15 cellular contexts compared by ENCODE assay signal in genomic region chr1:20361401-20361800, GRCh38.
"Had no signal": no experiment of that assay in that cellular context is flagged by ENCODE, and none has a peak within 500 bp of the region (broad histone marks: within the 10 kb centered on the region; RNA-seq: fewer than 3 reads in every experiment).

No MANE protein-coding gene starts in this region.

- H3K27ac Mint-ChIP-seq: activated naive CD8-positive, alpha-beta T cell treated with anti-CD3 and anti-CD28 coated beads, Interleukin-2, amount 10 ng/mL, durations not matched to agents 7 days and 5 days; activated T-cell treated with anti-CD3 and anti-CD28 coated beads, Interleukin-2, amount 50 U/mL, for 24 hours; activated T-helper 17 cell treated with anti-CD3 and anti-CD28 coated beads, Interleukin-2, amount 50 U/mL, for 72 hours; T-helper 17 cell; type B pancreatic cell had no signal

- H3K36me3 Mint-ChIP-seq: activated naive CD8-positive, alpha-beta T cell treated with anti-CD3 and anti-CD28 coated beads, Interleukin-2, amount 10 ng/mL, durations not matched to agents 7 days and 5 days; naive thymus-derived CD8-positive, alpha-beta T cell; type B pancreatic cell had no signal

- H3K4me3 ChIP-seq: cardiac muscle cell, gastrocnemius medialis, left lung, lung, ovary, prostate gland, thoracic aorta had no signal

- H3K27ac ChIP-seq: cardiac muscle cell, gastrocnemius medialis, left lung, ovary, prostate gland, thoracic aorta had no signal

- DNase-seq: effector CD8-positive, alpha-beta T cell; stimulated activated naive CD4-positive, alpha-beta T cell treated with Interleukin-2 at 50 U/mL for 16 hours; T-helper 17 cell had no signal

- H3K9me3 Mint-ChIP-seq: activated naive CD8-positive, alpha-beta T cell treated with anti-CD3 and anti-CD28 coated beads, Interleukin-2, amount 10 ng/mL, durations not matched to agents 7 days and 5 days; activated T-cell treated with anti-CD3 and anti-CD28 coated beads, Interleukin-2, amount 50 U/mL, for 24 hours; naive thymus-derived CD8-positive, alpha-beta T cell; type B pancreatic cell had no signal

- H3K4me3 Mint-ChIP-seq: activated naive CD8-positive, alpha-beta T cell treated with anti-CD3 and anti-CD28 coated beads, Interleukin-2, amount 10 ng/mL, durations not matched to agents 7 days and 5 days; activated T-cell treated with anti-CD3 and anti-CD28 coated beads, Interleukin-2, amount 50 U/mL, for 24 hours; activated T-helper 17 cell treated with anti-CD3 and anti-CD28 coated beads, Interleukin-2, amount 50 U/mL, for 72 hours; naive thymus-derived CD8-positive, alpha-beta T cell; T-helper 17 cell; type B pancreatic cell had no signal

- H3K27me3 ChIP-seq: ovary had no signal

- ATAC-seq: activated T-helper 17 cell treated with anti-CD3 and anti-CD28 coated beads, Interleukin-2, amount 50 U/mL, for 72 hours; naive thymus-derived CD8-positive, alpha-beta T cell; T-helper 17 cell had no signal

- H3K9me3 ChIP-seq: gastrocnemius medialis, left lung, ovary, prostate gland, thoracic aorta had no signal

- H3K36me3 ChIP-seq: cardiac muscle cell, gastrocnemius medialis, left lung, ovary, prostate gland, thoracic aorta had no signal
